8 cellular contexts compared by ENCODE assay signal in the genomic region with DNA sequence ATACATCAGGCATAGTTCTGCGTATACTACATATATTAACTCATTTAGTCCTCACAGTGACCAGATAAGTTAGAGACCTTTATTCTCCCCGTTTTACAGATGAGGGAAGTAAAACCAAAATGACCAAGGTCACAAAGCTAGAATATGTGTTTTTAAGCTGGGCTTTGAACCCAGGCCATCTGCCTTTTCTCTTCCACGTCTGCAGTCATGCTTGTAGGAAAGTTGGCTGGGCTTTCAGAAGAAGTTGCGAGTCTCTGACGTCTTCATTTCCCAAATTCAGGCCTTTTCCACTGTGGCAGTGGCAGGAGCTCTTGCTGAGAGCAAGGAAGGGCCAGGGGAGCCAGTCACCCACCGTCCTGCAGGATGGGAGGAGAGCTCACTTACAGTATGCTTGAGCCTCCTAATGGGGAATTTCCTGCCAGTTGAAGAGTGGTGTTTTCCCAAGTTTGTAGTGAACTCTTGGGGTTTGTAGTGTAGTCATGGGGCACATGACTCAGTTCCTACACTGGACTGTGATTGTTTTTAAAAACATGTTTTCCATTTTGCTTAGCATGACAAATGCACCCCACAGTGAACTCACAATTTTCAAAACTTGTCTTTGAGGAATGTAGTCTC. TPM values are rescaled to one million over a fixed set of nuclear protein-coding genes. Genes with fewer than 3 reads are reported as not detected.
DNase-seq lines count a peak whose midpoint lies in the region; ATAC-seq and TF ChIP-seq lines count a peak whose summit lies in the region.

No MANE protein-coding gene starts in this region.

- H3K27ac ChIP-seq in breast epithelium: peak overlapping the region; percentile 80 to 92
- H3K27ac ChIP-seq in right lobe of liver: peak overlapping the region; percentile 42 to 80 (median 52)
- peak overlapping the region; percentile 41 to 71 (median 60) for H3K27ac ChIP-seq in thyroid gland

- TF ChIP-seq POLR2A in breast epithelium (IDR thresholded peaks at IDR 0.05) (no peak), right lobe of liver (IDR thresholded peaks at IDR 0.05) (no peak), thyroid gland (IDR thresholded peaks at IDR 0.05) (no peak)

- no peaks in the 10 kb centered on the region for H3K27me3 ChIP-seq in breast epithelium
- no peaks in the 10 kb centered on the region for H3K27me3 ChIP-seq in right lobe of liver
- no peaks in the 10 kb centered on the region for H3K27me3 ChIP-seq in thyroid gland

- peaks cover 16 to 24% of the 10 kb centered on the region in 2 donors for H3K4me1 ChIP-seq in breast epithelium
- H3K4me1 ChIP-seq in right lobe of liver: peaks cover 0 to 33% (median 21%) of the 10 kb centered on the region in 4 donors
- H3K4me1 ChIP-seq in thyroid gland: peaks cover 57 to 66% of the 10 kb centered on the region in 2 donors

- H3K9me3 ChIP-seq in breast epithelium (no peaks in the 10 kb centered on the region), right lobe of liver (no peaks in the 10 kb centered on the region), thyroid gland (no peaks in the 10 kb centered on the region)

- WGBS in right lobe of liver (ENCODE audit: insufficient coverage, low coverage, low lambda C conversion rate, missing lambda C conversion rate): 64% methylated on average over 5 of the region's 6 CpGs
- WGBS in thyroid gland, 2 donors: 50 to 61% methylated on average over 6 of the region's 6 CpGs

- DNase-seq in AG09319 (ENCODE audit: extremely low read depth, low read depth): peak; percentile 83
- DNase-seq in breast epithelium (ENCODE audit: low spot score in 2 of 2): no peak
- DNase-seq in right lobe of liver: peak in 1 of 3 donors; percentile 38
- DNase-seq in thyroid gland: no peak
- DNase-seq in activated effector memory CD4-positive, alpha-beta T cell treated with anti-CD3 and anti-CD28 coated beads, Interleukin-2, amount 50 U/mL, for 16 hours: no peak
- no peak for DNase-seq in stimulated activated naive CD4-positive, alpha-beta T cell treated with Interleukin-2 at 50 U/mL for 16 hours (lab: John Stamatoyannopoulos, UW)

- intact Hi-C loops in breast epithelium (cut with DNase I; ENCODE audit: low total_unique reads) (no loop called here), right lobe of liver (cut with DNase I) (no loop called here), thyroid gland (cut with DNase I) (no loop called here)

- TF ChIP-seq CTCF in AG09319 (IDR thresholded peaks at IDR 0.05; ENCODE audit: low read depth, low read length): peak; percentile 1; the same call in 1 of the 2 replicates
- TF ChIP-seq CTCF in breast epithelium (IDR thresholded peaks at IDR 0.05): no peak
- TF ChIP-seq CTCF in right lobe of liver (IDR thresholded peaks at IDR 0.05): no peak
- peak in 1 of 6 experiments; percentile 8 for TF ChIP-seq CTCF in thyroid gland (IDR thresholded peaks at IDR 0.05)

- H3K36me3 ChIP-seq in breast epithelium (no peaks in the 10 kb centered on the region), right lobe of liver (peaks cover 0 to 5% (median 2%) of the 10 kb centered on the region in 4 donors), thyroid gland (peaks cover 9 to 18% of the 10 kb centered on the region in 2 donors)

- ATAC-seq in HG03460 (IDR thresholded peaks at IDR 0.05; ENCODE audit: unreplicated experiment) (peak; percentile 68), right lobe of liver (peak in 3 of 4 donors; percentile 41 to 59 (median 44)), HG02798 (IDR thresholded peaks at IDR 0.05; ENCODE audit: poor library complexity, unreplicated experiment) (no peak)

- H3K4me3 ChIP-seq in breast epithelium (no peak overlapping the region), right lobe of liver (no peak overlapping the region), thyroid gland (replicated peaks in 1 of 3) (no peak overlapping the region)

RNA-seq across cellular contexts. Expression of gene CYP17A1, which starts 34.2 kb away (rescaled TPM):
- total RNA-seq in breast epithelium: not detected
- 1 to 10 TPM in 4 of 6 experiments, under 1 TPM in 2; 0.61 to 4.2 (median 1.5) TPM for total RNA-seq in right lobe of liver
- 10 to 100 TPM in 3 of 4 donors, 1 to 10 TPM in 1; 4.0 to 29.1 (median 15.9) TPM for total RNA-seq in thyroid gland

RNA-seq across cellular contexts. Expression of gene BORCS7, which starts 51.0 kb away (rescaled TPM):
- total RNA-seq in breast epithelium: 10 to 100 TPM; 44.8 to 73.5 (median 61.0) TPM
- 10 to 100 TPM; 14.2 to 36.4 (median 28.1) TPM for total RNA-seq in right lobe of liver
- total RNA-seq in thyroid gland: 100 to 1,000 TPM in 2 of 4 donors, 10 to 100 TPM in 2; 77.4 to 134 (median 93.8) TPM

RNA-seq across cellular contexts. Expression of gene WBP1L, which starts 59.3 kb away (rescaled TPM):
- total RNA-seq in breast epithelium (100 to 1,000 TPM; 114 to 174 (median 143) TPM), right lobe of liver (10 to 100 TPM; 24.1 to 58.4 (median 32.8) TPM), thyroid gland (100 to 1,000 TPM; 194 to 384 (median 314) TPM)
